In genomic region chr11:9722023-9722422, GRCh38 we compare ENCODE assay signal across 22 cellular contexts.
"Had no signal": no experiment of that assay in that cellular context is flagged by ENCODE, and none has a peak within 500 bp of the region (broad histone marks: within the 10 kb centered on the region; RNA-seq: fewer than 3 reads in every experiment).

No MANE protein-coding gene starts in this region.

- FAIRE-seq: endometrium, islet of Langerhans, small intestine had no signal

- H3K27ac ChIP-seq: coronary artery, epithelial cell of prostate, esophagus muscularis mucosa, right atrium auricular region, testis had no signal

- H3K36me3 Mint-ChIP-seq: natural killer cell had no signal

- DNase-seq: dorsolateral prefrontal cortex; effector CD8-positive, alpha-beta T cell; gastrocnemius medialis; heart right ventricle; hypothalamus; kidney glomerular epithelial cell; mammary epithelial cell; mucosa of descending colon; natural killer cell; posterior cingulate gyrus; small intestine; stimulated activated CD4-positive, alpha-beta T cell treated with anti-CD3 and anti-CD28 coated beads, Interleukin-2, amount 100 ng/mL, for 48 hours; testis had no signal

- H3K9me3 Mint-ChIP-seq: natural killer cell; neural crest cell; stimulated activated naive CD8-positive, alpha-beta T cell treated with anti-CD3 and anti-CD28 coated beads, Interleukin-15, Interleukin-2, amounts not matched to agents 100 ng/mL and 50 ng/mL, for 24 hours had no signal

- H3K9me3 ChIP-seq: esophagus muscularis mucosa, gastrocnemius medialis, heart right ventricle, mucosa of descending colon, right atrium auricular region, testis, tibial nerve had no signal

- H3K27me3 ChIP-seq: dorsolateral prefrontal cortex, esophagus muscularis mucosa, gastrocnemius medialis, heart right ventricle, right atrium auricular region, testis, tibial nerve had no signal

- ATAC-seq: gastrocnemius medialis, heart right ventricle, mucosa of descending colon, natural killer cell had no signal

- H3K4me3 Mint-ChIP-seq: natural killer cell; neural crest cell; stimulated activated naive CD8-positive, alpha-beta T cell treated with anti-CD3 and anti-CD28 coated beads, Interleukin-15, Interleukin-2, amounts not matched to agents 100 ng/mL and 50 ng/mL, for 24 hours had no signal

- H3K27me3 Mint-ChIP-seq: stimulated activated naive CD8-positive, alpha-beta T cell treated with anti-CD3 and anti-CD28 coated beads, Interleukin-15, Interleukin-2, amounts not matched to agents 100 ng/mL and 50 ng/mL, for 24 hours had no signal

- H3K27ac Mint-ChIP-seq: natural killer cell; stimulated activated naive CD8-positive, alpha-beta T cell treated with anti-CD3 and anti-CD28 coated beads, Interleukin-15, Interleukin-2, amounts not matched to agents 100 ng/mL and 50 ng/mL, for 24 hours had no signal

- H3K36me3 ChIP-seq: gastrocnemius medialis had no signal

- H3K4me3 ChIP-seq: coronary artery, dorsolateral prefrontal cortex, esophagus muscularis mucosa, gastrocnemius medialis, heart right ventricle, mucosa of descending colon, right atrium auricular region, testis, tibial nerve had no signal
